1 cellular context compared by ENCODE assay signal in genomic region chr10:110824152-110824441, GRCh38.
TF ChIP-seq lines count a peak whose summit lies in the region.

No MANE protein-coding gene starts in this region.

TF ChIP-seq in H1, 55 proteins besides CTCF, POLR2A, EP300 and RAD21 (continued from another document):
- no peak for TF ChIP-seq SIX5 (IDR thresholded peaks at IDR 0.05; ENCODE audit: low read depth, low read length)
- no peak for TF ChIP-seq FOSL1 (IDR thresholded peaks at IDR 0.05; ENCODE audit: insufficient read depth, low read depth, low read length)
- TF ChIP-seq BCL11A (IDR thresholded peaks at IDR 0.05; ENCODE audit: low read depth in 2 of 2, low read length in 2 of 2), result no peak
- no peak for TF ChIP-seq BACH1 (IDR thresholded peaks at IDR 0.05; ENCODE audit: low read length)
- TF ChIP-seq GABPA (IDR thresholded peaks at IDR 0.05; ENCODE audit: borderline replicate concordance, insufficient read depth, low read length), result no peak
- TF ChIP-seq YY1 (IDR thresholded peaks at IDR 0.05; ENCODE audit: low read depth, low read length), result no peak
